ENCODE assay signal across 8 cellular contexts in the genomic region with DNA sequence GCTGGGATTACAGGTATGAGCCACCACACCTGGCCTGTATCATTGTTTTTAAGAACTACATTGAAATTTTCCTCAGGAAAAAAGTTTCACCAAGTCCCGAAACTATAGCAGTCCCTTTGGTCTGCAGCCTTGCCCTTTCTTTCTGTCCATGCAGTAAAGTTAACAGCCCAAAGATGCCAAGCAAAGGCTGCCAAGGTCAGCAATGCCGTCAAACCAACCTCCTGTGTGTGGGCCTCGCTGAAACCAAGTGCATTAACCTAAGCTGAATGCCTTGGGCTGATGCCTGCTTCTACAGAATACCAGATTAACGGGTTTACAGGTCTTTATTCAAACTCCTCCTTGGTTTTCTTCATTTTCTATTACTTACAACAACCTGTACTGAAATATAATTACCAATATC.
"Had no signal": no experiment of that assay in that cellular context is flagged by ENCODE, and none has a peak within 500 bp of the region (broad histone marks: within the 10 kb centered on the region; RNA-seq: fewer than 3 reads in every experiment).

No MANE protein-coding gene starts in this region.

- H3K4me3 ChIP-seq: GM23248, HAP-1 had no signal

- H3K27ac Mint-ChIP-seq: HFFc6 had no signal

- H3K27ac ChIP-seq: GM23248, HL-60 had no signal

- H3K4me1 ChIP-seq: HAP-1 had no signal

- H3K9me3 Mint-ChIP-seq: HFFc6 had no signal

- H3K9ac ChIP-seq: GM23248 had no signal

- H2AFZ ChIP-seq: GM23248 had no signal

- H3K4me3 Mint-ChIP-seq: HFFc6 had no signal

- H3K9me3 ChIP-seq: HAP-1 had no signal

- ATAC-seq: HCT116, HepG2 had no signal

- DNase-seq: GM23248, GOT3, H7, HFFc6 had no signal
